ENCODE assay signal across 8 cellular contexts in genomic region chr6:127266178-127266891, GRCh38. TPM values are rescaled to one million over a fixed set of nuclear protein-coding genes. Genes with fewer than 3 reads are reported as not detected.
A peak's percentile ranks its signal among the peaks of the same experiment; 100 is the strongest.
DNase-seq lines count a peak whose midpoint lies in the region; ATAC-seq and TF ChIP-seq lines count a peak whose summit lies in the region.

RNF146 (plus strand) TSS chr6:127266864; CDS start chr6:127280339, 13,475 bp downstream.

- TF ChIP-seq POLR2A in IMR-90 (IDR thresholded peaks at IDR 0.05; ENCODE audit: low read depth, low read length), result no peak
- TF ChIP-seq POLR2A in esophagus squamous epithelium (IDR thresholded peaks at IDR 0.05), result no peak

- peak within 1 kb of the TSS; percentile 96 for H4K91ac ChIP-seq in IMR-90 (ENCODE audit: insufficient read depth, low read depth, low read length)

- H3K9me3 ChIP-seq in IMR-90 (ENCODE audit: control insufficient read depth, insufficient read depth, low read length) (no peaks in the 10 kb centered on the region), esophagus squamous epithelium (no peaks in the 10 kb centered on the region), muscle layer of duodenum (ENCODE audit: control insufficient read depth in 1 of 2, low read length in 2 of 2) (no peaks in the 10 kb centered on the region)

- peaks cover 34% of the 10 kb centered on the region for H4K20me1 ChIP-seq in IMR-90 (ENCODE audit: insufficient read depth, low read length)

- peak within 1 kb of the TSS; percentile 62 to 98 for H4K8ac ChIP-seq in IMR-90 (ENCODE audit: low read depth in 2 of 2, low read length in 2 of 2)

- no peaks in the 10 kb centered on the region for H3K4me1 ChIP-seq in IMR-90 (ENCODE audit: control insufficient read depth, insufficient read depth, low read length)
- H3K4me1 ChIP-seq in esophagus squamous epithelium, result peaks cover 0 to 43% (median 9%) of the 10 kb centered on the region in 3 donors
- H3K4me1 ChIP-seq in muscle layer of duodenum (ENCODE audit: control insufficient read depth in 1 of 2, insufficient read depth in 2 of 2, low read length in 2 of 2), result peaks cover 6 to 15% of the 10 kb centered on the region in 2 donors

- in situ Hi-C loops in IMR-90 (cut with MboI; ENCODE audit: low sequenced_read_pairs), result no loop called here

- WGBS in IMR-90 (ENCODE audit: extremely low coverage in 2 of 2, insufficient read length in 1 of 2), 2 experiments, result 0% methylated on average over 16 of the region's 40 CpGs; no CpG with 5 or more reads in 1 of the 2 experiments
- WGBS in esophagus squamous epithelium, 2 donors, result 0% methylated on average over 24 to 29 of the region's 40 CpGs

- H3K9ac ChIP-seq in IMR-90 (ENCODE audit: low read depth, low read length), result peak within 1 kb of the TSS; percentile 97

- H2AK5ac ChIP-seq in IMR-90 (ENCODE audit: low read depth, low read length), result peak within 1 kb of the TSS; percentile 13

- H2BK120ac ChIP-seq in IMR-90 (ENCODE audit: low read depth, low read length), result peak within 1 kb of the TSS; percentile 94

- H3K14ac ChIP-seq in IMR-90 (replicated peaks; ENCODE audit: low read depth, low read length), result peak within 1 kb of the TSS; percentile 94

- H2BK5ac ChIP-seq in IMR-90 (ENCODE audit: low read depth, low read length, poor library complexity, severe bottlenecking), result peak within 1 kb of the TSS; percentile 96

- peak within 1 kb of the TSS; percentile 98 for H3K4me3 ChIP-seq in IMR-90 (ENCODE audit: insufficient read depth, low read depth, low read length)
- H3K4me3 ChIP-seq in esophagus squamous epithelium, result peak within 1 kb of the TSS; percentile 74 to 96 (median 85)
- peak within 1 kb of the TSS; percentile 84 to 86 for H3K4me3 ChIP-seq in muscle layer of duodenum (ENCODE audit: low read depth in 1 of 2, low read length in 2 of 2)

- no peaks in the 10 kb centered on the region; the same call in 1 of the 2 replicates for H3K27me3 ChIP-seq in IMR-90 (ENCODE audit: control insufficient read depth, insufficient read depth, low read length)
- H3K27me3 ChIP-seq in esophagus squamous epithelium, result no peaks in the 10 kb centered on the region
- H3K27me3 ChIP-seq in muscle layer of duodenum (ENCODE audit: low read depth, low read length), result no peaks in the 10 kb centered on the region

- no TSS peak for BruUV-seq in IMR-90 (replicated peaks; lab: Mats Ljungman, UMichigan)

- H3K79me1 ChIP-seq in IMR-90 (ENCODE audit: low read depth in 1 of 2, low read length in 2 of 2), result peaks cover 0 to 17% of the 10 kb centered on the region in 2 experiments; a peak in 2 of 4 replicates

- peak within 1 kb of the TSS; percentile 98 for H3K27ac ChIP-seq in IMR-90 (ENCODE audit: insufficient read depth, low read length)
- H3K27ac ChIP-seq in esophagus squamous epithelium, result peak within 1 kb of the TSS; percentile 97 to 100 (median 99)
- H3K27ac ChIP-seq in muscle layer of duodenum (ENCODE audit: low read length), result peak within 1 kb of the TSS; percentile 95

- DNase-seq in DMS153 (lab: John Stamatoyannopoulos, UW), result peak; percentile 61
- DNase-seq in IMR-90, result peak; percentile 83
- peak; percentile 95 for DNase-seq in OCI-M1 (lab: John Stamatoyannopoulos, UW)
- peak; percentile 60 for DNase-seq in activated T-cell treated with anti-CD3 and anti-CD28 coated beads, Interleukin-2, amount 50 U/mL, for 4 hours
- peak; percentile 67 for DNase-seq in esophagus squamous epithelium (lab: John Stamatoyannopoulos, UW)
- peak; percentile 37 for DNase-seq in stimulated activated CD8-positive, alpha-beta memory T cell treated with anti-CD3 and anti-CD28 coated beads, Interleukin-7, amount 100 ng/mL, for 24 hours (ENCODE audit: low read depth)

- peak within 1 kb of the TSS; percentile 95 for H2AK9ac ChIP-seq in IMR-90 (replicated peaks; ENCODE audit: low read depth, low read length, poor library complexity)

- dilution Hi-C loops in IMR-90 (cut with HindIII; ENCODE audit: low sequenced_read_pairs, unreplicated experiment), result no loop called here

- H3K4me2 ChIP-seq in IMR-90 (ENCODE audit: low read depth, low read length), result peak within 1 kb of the TSS; percentile 73

- peak; percentile 78 for ATAC-seq in GM21529 (IDR thresholded peaks at IDR 0.05; ENCODE audit: unreplicated experiment)
- peak; percentile 84 for ATAC-seq in IMR-90 (ENCODE audit: low read depth)
- ATAC-seq in activated T-cell treated with anti-CD3 and anti-CD28 coated beads, Interleukin-2, amount 50 U/mL, for 4 hours, result peak; percentile 80 to 82

- peak within 1 kb of the TSS; percentile 82; the same call in 1 of the 3 replicates for H2BK15ac ChIP-seq in IMR-90 (ENCODE audit: low read depth, low read length)

- no peaks in the 10 kb centered on the region for H3K27me3 Mint-ChIP-seq in activated T-cell treated with anti-CD3 and anti-CD28 coated beads, Interleukin-2, amount 50 U/mL, for 4 hours (ENCODE audit: low read depth)

- H3K18ac ChIP-seq in IMR-90 (ENCODE audit: low read depth, low read length), result peak within 1 kb of the TSS; percentile 94

- peak within 1 kb of the TSS; percentile 99 for H2AFZ ChIP-seq in IMR-90 (replicated peaks; ENCODE audit: low read length, poor library complexity)

- H3K4me1 Mint-ChIP-seq in activated T-cell treated with anti-CD3 and anti-CD28 coated beads, Interleukin-2, amount 50 U/mL, for 4 hours (ENCODE audit: low read depth), result peaks cover 32% of the 10 kb centered on the region

- TF ChIP-seq CTCF in IMR-90 (conservative IDR thresholded peaks at IDR 0.05; ENCODE audit: low read depth, low read length) (peak; percentile 68), esophagus squamous epithelium (IDR thresholded peaks at IDR 0.05) (peak; percentile 67 to 81 (median 73))

- peak within 1 kb of the TSS; percentile 98 for H3K4ac ChIP-seq in IMR-90 (ENCODE audit: low read depth, low read length)

- CTCF ChIA-PET in IMR-90 (lab: Yijun Ruan, JAX), result interaction anchor here (0.6 to 1.4 kb wide), 9 partner anchors 9 to 1453 kb away, joined by 3 to 8 read pairs (median 5); no protein-coding TSS in a partner anchor

- intact Hi-C loops in IMR-90 (cut with micrococcal nuclease) (loop anchor here (2.0 to 5.0 kb wide), 2 partner anchors 74 to 1274 kb away; no protein-coding TSS in a partner anchor), esophagus squamous epithelium (cut with DNase I) (no loop called here)

- TF ChIP-seq RAD21 in IMR-90 (IDR thresholded peaks at IDR 0.05; ENCODE audit: low read length), result peak; percentile 51

- no peaks in the 10 kb centered on the region for H3K9me3 Mint-ChIP-seq in activated T-cell treated with anti-CD3 and anti-CD28 coated beads, Interleukin-2, amount 50 U/mL, for 4 hours

- peak within 1 kb of the TSS; percentile 99 for H3K4me3 Mint-ChIP-seq in activated T-cell treated with anti-CD3 and anti-CD28 coated beads, Interleukin-2, amount 50 U/mL, for 4 hours

- peak within 1 kb of the TSS; percentile 92 for H3K23ac ChIP-seq in IMR-90 (ENCODE audit: low read depth, low read length)

- no peaks in the 10 kb centered on the region for H3K9me1 ChIP-seq in IMR-90 (ENCODE audit: insufficient read depth, low read length)

- peak within 1 kb of the TSS; percentile 96 for H3K56ac ChIP-seq in IMR-90 (ENCODE audit: extremely low read depth, insufficient read depth, low read length)

- POLR2A ChIA-PET in IMR-90 (lab: Charles Lee; ENCODE audit: unreplicated experiment), result interaction anchor here (0.5 kb wide), 1 partner anchor 1476 kb away, joined by 3 read pairs; no protein-coding TSS in a partner anchor

- peak within 1 kb of the TSS; percentile 93 for H4K5ac ChIP-seq in IMR-90 (ENCODE audit: low read depth, low read length)

- H3K36me3 Mint-ChIP-seq in activated T-cell treated with anti-CD3 and anti-CD28 coated beads, Interleukin-2, amount 50 U/mL, for 4 hours (ENCODE audit: insufficient read depth), result peaks cover 7% of the 10 kb centered on the region

- peak within 1 kb of the TSS; percentile 60; the same call in 1 of the 2 replicates for H2BK20ac ChIP-seq in IMR-90 (ENCODE audit: low read depth, low read length)

- no peaks in the 10 kb centered on the region for H3K36me3 ChIP-seq in IMR-90 (ENCODE audit: control insufficient read depth, insufficient read depth, low read length)
- H3K36me3 ChIP-seq in esophagus squamous epithelium, result no peaks in the 10 kb centered on the region
- peaks cover 0 to 13% of the 10 kb centered on the region in 2 donors for H3K36me3 ChIP-seq in muscle layer of duodenum (ENCODE audit: control insufficient read depth in 1 of 2, insufficient read depth in 2 of 2, low read length in 2 of 2)

TF ChIP-seq in IMR-90, 13 proteins besides CTCF, POLR2A, EP300 and RAD21 (continues in another document):
- TF ChIP-seq FOS (IDR thresholded peaks at IDR 0.05; ENCODE audit: low read depth, low read length), result no peak
- TF ChIP-seq NFE2L2 (IDR thresholded peaks at IDR 0.05; ENCODE audit: low read depth, low read length), result no peak
- TF ChIP-seq RFX5 (IDR thresholded peaks at IDR 0.05; ENCODE audit: low read depth, low read length), result no peak
- no peak for TF ChIP-seq RCOR1 (IDR thresholded peaks at IDR 0.05; ENCODE audit: insufficient replicate concordance, low read length)
- TF ChIP-seq SMC3 (IDR thresholded peaks at IDR 0.05; ENCODE audit: low read depth, low read length), result peak; percentile 33
- 0 out of 2 replicates have a peak, but pooled peaks have one; percentile 43 for TF ChIP-seq MXI1 (IDR thresholded peaks at IDR 0.05; ENCODE audit: borderline replicate concordance, low read depth, low read length)
- TF ChIP-seq, protein P1, sequence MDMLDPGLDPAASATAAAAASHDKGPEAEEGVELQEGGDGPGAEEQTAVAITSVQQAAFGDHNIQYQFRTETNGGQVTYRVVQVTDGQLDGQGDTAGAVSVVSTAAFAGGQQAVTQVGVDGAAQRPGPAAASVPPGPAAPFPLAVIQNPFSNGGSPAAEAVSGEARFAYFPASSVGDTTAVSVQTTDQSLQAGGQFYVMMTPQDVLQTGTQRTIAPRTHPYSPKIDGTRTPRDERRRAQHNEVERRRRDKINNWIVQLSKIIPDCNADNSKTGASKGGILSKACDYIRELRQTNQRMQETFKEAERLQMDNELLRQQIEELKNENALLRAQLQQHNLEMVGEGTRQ (IDR thresholded peaks at IDR 0.05; ENCODE audit: low read depth, low read length), result peak; percentile 96
- TF ChIP-seq CHD1 (IDR thresholded peaks at IDR 0.05; ENCODE audit: low read depth, low read length), result no peak

RNA-seq across cellular contexts. Expression of gene RNF146, which starts in this region (rescaled TPM):
- total RNA-seq in IMR-90 (2012; rRNA removed) (24.0 and 35.0 TPM in 2 replicates), esophagus squamous epithelium (10 to 100 TPM; 19.5 to 40.6 (median 22.5) TPM)
- 26.6 and 32.2 TPM in 2 replicates for polyA plus RNA-seq in IMR-90 (2012; rRNA removed)
- 6.4 and 11.1 TPM in 2 replicates for polyA plus RNA-seq in IMR-90 (2012; cell fraction: cytosol; rRNA removed)
- 12.5 and 109 TPM in 2 replicates for polyA plus RNA-seq in IMR-90 (2012; cell fraction: nucleus; rRNA removed; ENCODE audit: low replicate concordance)
- 10 to 100 TPM; 14.5 to 15.8 (median 15.1) TPM for total RNA-seq in activated T-cell treated with anti-CD3 and anti-CD28 coated beads, Interleukin-2, amount 50 U/mL, for 4 hours

Comparison
In these comparisons a context has a peak if more than half of its experiments do, and no peak if none do; other contexts are left out.
1. Peak in every context shown above with its lines: DNase-seq, ATAC-seq, H3K4me3 ChIP-seq and H3K27ac ChIP-seq.
2. DNase-seq: peak in every context shown above with its lines; median percentile 95 in OCI-M1; 83 in IMR-90; 67 in esophagus squamous epithelium; 61 in DMS153; 60 in activated T-cell treated with anti-CD3 and anti-CD28 coated beads, Interleukin-2, amount 50 U/mL, for 4 hours; 37 in stimulated activated CD8-positive, alpha-beta memory T cell treated with anti-CD3 and anti-CD28 coated beads, Interleukin-7, amount 100 ng/mL, for 24 hours.